8 cellular contexts compared by ENCODE assay signal in the genomic region with DNA sequence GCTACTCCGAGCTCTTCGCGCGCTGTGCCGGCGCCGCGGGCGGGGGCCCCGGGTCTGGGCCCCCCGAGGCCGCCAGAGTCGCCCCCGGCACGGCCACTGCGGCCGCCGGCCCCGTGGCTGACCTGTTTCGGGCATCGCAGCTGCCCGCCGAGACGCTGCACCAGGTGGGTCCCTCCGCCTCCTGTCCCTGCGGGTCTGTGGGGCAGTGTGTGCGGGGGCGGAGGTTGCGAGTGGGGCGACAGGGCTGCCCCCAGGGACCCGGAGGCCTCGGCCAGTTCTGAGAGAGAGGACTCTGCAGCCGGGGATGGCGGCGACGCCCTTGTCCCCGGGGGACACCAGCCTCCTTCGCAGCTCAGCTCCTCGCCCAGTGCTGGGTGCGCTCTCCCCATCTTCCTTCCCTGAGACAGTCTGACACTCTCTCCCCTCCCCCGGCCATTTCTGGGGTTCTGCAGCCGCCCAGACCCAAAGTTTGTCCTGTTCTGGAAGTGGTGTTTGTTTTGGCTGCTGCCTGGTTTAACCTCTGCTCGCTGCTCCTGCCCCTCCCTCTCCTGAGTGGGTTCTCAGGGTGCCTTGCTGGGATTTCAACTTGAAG. TPM values are rescaled to one million over a fixed set of nuclear protein-coding genes. Genes with fewer than 3 reads are reported as not detected.
DNase-seq lines count a peak whose midpoint lies in the region; ATAC-seq and TF ChIP-seq lines count a peak whose summit lies in the region.

No MANE protein-coding gene starts in this region.

- no peaks in the 10 kb centered on the region for H3K27me3 Mint-ChIP-seq in activated naive CD4-positive, alpha-beta T cell treated with anti-CD3 and anti-CD28 coated beads for 36 hours (ENCODE audit: low read depth)

- peak overlapping the region; percentile 74 for H3K4me3 ChIP-seq in BLaER1
- H3K4me3 ChIP-seq in HUES6 (ENCODE audit: low read depth, low read length), result peak overlapping the region; percentile 76
- peak overlapping the region; percentile 42 to 62 for H3K4me3 ChIP-seq in right atrium auricular region
- peak overlapping the region; percentile 56 for H3K4me3 ChIP-seq in skeletal muscle cell (ENCODE audit: low read depth, low read length)

- H3K9ac ChIP-seq in BLaER1 (peak overlapping the region; percentile 65; the same call in 1 of the 2 replicates), HUES6 (ENCODE audit: low read length) (peak overlapping the region; percentile 12)

- peak; percentile 27 for ATAC-seq in GM21360 (IDR thresholded peaks at IDR 0.05; ENCODE audit: unreplicated experiment)

- DNase-seq in activated naive CD4-positive, alpha-beta T cell treated with anti-CD3 and anti-CD28 coated beads for 36 hours, result no peak
- DNase-seq in right atrium auricular region (ENCODE audit: low spot score) (no peak), skeletal muscle cell (ENCODE audit: low read depth) (no peak), hepatic stellate cell (ENCODE audit: low spot score) (no peak), cerebellar nuclear complex (lab: John Stamatoyannopoulos, UW) (no peak)

- H3K27ac ChIP-seq in BLaER1 (no peak overlapping the region), HUES6 (ENCODE audit: low read depth, low read length) (no peak overlapping the region), right atrium auricular region (peak overlapping the region; percentile 31 to 55)

- H4K20me1 ChIP-seq in BLaER1, result no peaks in the 10 kb centered on the region

- peaks cover 2% of the 10 kb centered on the region for H3K4me1 Mint-ChIP-seq in activated naive CD4-positive, alpha-beta T cell treated with anti-CD3 and anti-CD28 coated beads for 36 hours (ENCODE audit: low read depth)

- H3K27me3 ChIP-seq in BLaER1 (peaks cover 47% of the 10 kb centered on the region), HUES6 (ENCODE audit: control insufficient read depth, insufficient read depth, low read length) (peaks cover 52% of the 10 kb centered on the region), right atrium auricular region (no peaks in the 10 kb centered on the region)

- no peak for TF ChIP-seq CTCF in right atrium auricular region (IDR thresholded peaks at IDR 0.05)

- no peaks in the 10 kb centered on the region for H3K36me3 Mint-ChIP-seq in activated naive CD4-positive, alpha-beta T cell treated with anti-CD3 and anti-CD28 coated beads for 36 hours (ENCODE audit: low read depth)

- H3K9me3 ChIP-seq in BLaER1, result peaks cover 10% of the 10 kb centered on the region; the same call in 1 of the 2 replicates
- no peaks in the 10 kb centered on the region; the same call in 1 of the 2 replicates for H3K9me3 ChIP-seq in HUES6 (ENCODE audit: control insufficient read depth, insufficient read depth, low read depth, low read length)
- peaks cover 0 to 11% of the 10 kb centered on the region in 2 donors for H3K9me3 ChIP-seq in right atrium auricular region

- no peak overlapping the region for H3K27ac Mint-ChIP-seq in activated naive CD4-positive, alpha-beta T cell treated with anti-CD3 and anti-CD28 coated beads for 36 hours

- CTCF ChIA-PET in activated naive CD4-positive, alpha-beta T cell treated with anti-CD3 and anti-CD28 coated beads for 36 hours (lab: Charles Lee), result interaction anchor here (0.9 to 1.6 kb wide), 2 partner anchors 67 to 93 kb away, joined by 3 to 7 read pairs; no protein-coding TSS in a partner anchor

- intact Hi-C loops in activated naive CD4-positive, alpha-beta T cell treated with anti-CD3 and anti-CD28 coated beads for 36 hours (cut with micrococcal nuclease), result loop anchor here (1.0 to 5.0 kb wide), 6 partner anchors 54 to 1610 kb away; partner anchors contain the start of genes PIGA, RBBP7 and TXLNG

- no peaks in the 10 kb centered on the region for H3K9me3 Mint-ChIP-seq in activated naive CD4-positive, alpha-beta T cell treated with anti-CD3 and anti-CD28 coated beads for 36 hours

- peak overlapping the region; percentile 71 for H3K4me3 Mint-ChIP-seq in activated naive CD4-positive, alpha-beta T cell treated with anti-CD3 and anti-CD28 coated beads for 36 hours

- H3K4me1 ChIP-seq in BLaER1, result peaks cover 8% of the 10 kb centered on the region
- 0 out of 2 replicates have a peak, but pooled peaks cover 5% of the 10 kb centered on the region for H3K4me1 ChIP-seq in HUES6 (ENCODE audit: control insufficient read depth, insufficient read depth, low read length)
- no peaks in the 10 kb centered on the region for H3K4me1 ChIP-seq in right atrium auricular region

- peak overlapping the region; percentile 89 for H3K4me2 ChIP-seq in BLaER1

- H3K36me3 ChIP-seq in BLaER1, result no peaks in the 10 kb centered on the region
- no peaks in the 10 kb centered on the region for H3K36me3 ChIP-seq in HUES6 (ENCODE audit: control insufficient read depth, insufficient read depth, low read length)
- no peaks in the 10 kb centered on the region for H3K36me3 ChIP-seq in right atrium auricular region

RNA-seq across cellular contexts. Expression of gene REPS2, which starts 0.6 kb away (rescaled TPM):
- not detected for total RNA-seq in activated naive CD4-positive, alpha-beta T cell treated with anti-CD3 and anti-CD28 coated beads for 36 hours
- total RNA-seq in right atrium auricular region, result 10 to 100 TPM in 1 of 2 donors, 1 to 10 TPM in 1; 6.2 to 14.1 TPM

Comparison
In these comparisons a context has a peak if more than half of its experiments do, and no peak if none do; other contexts are left out.
1. H3K27ac ChIP-seq: peak in right atrium auricular region (2 of 2); none in BLaER1 (single experiment) and HUES6 (single experiment).
2. RNA of gene REPS2, which starts 0.6 kb away (total RNA-seq): 6.2 to 14.1 TPM in right atrium auricular region; not detected in activated naive CD4-positive, alpha-beta T cell treated with anti-CD3 and anti-CD28 coated beads for 36 hours; every median in the first group is over 4 times any median in the second.
3. Peak in every context shown above with its lines, with median percentiles within 50 percentile points of each other: H3K4me3 ChIP-seq.